14 cellular contexts compared by ENCODE assay signal in the genomic region with DNA sequence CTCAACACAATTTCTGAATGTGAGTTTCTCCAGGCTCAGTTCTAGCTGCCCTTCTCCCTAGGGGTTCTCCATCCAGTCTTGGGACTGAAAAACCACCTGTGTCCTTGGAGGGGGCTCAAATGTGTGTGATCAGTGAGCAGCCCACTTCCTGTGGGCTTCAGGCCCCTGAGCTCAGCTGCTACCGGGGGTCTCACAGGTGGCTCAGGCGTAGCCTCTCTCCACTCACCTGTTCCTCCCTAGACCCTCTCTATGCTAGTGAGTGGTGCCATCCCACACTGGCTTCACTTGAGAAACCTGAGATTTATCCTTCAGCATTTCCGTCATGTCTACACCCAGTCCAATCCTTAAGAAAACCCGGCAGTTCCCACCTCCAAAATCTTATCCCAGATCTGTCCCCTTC. TPM values are rescaled to one million over a fixed set of nuclear protein-coding genes. Genes with fewer than 3 reads are reported as not detected.
DNase-seq lines count a peak whose midpoint lies in the region; ATAC-seq, FAIRE-seq and TF ChIP-seq lines count a peak whose summit lies in the region.
"Had no signal": no experiment of that assay in that cellular context is flagged by ENCODE, and none has a peak within 500 bp of the region (broad histone marks: within the 10 kb centered on the region; RNA-seq: fewer than 3 reads in every experiment).

No MANE protein-coding gene starts in this region.

- BruUV-seq in PC-9 (replicated peaks; lab: Mats Ljungman, UMichigan), result no TSS peak

- CTCF ChIA-PET in PC-9 (lab: Charles Lee), result no interaction called here

- FAIRE-seq in astrocyte (lab: Jason Lieb, UNC), result no peak
- FAIRE-seq: H1 had no signal

- H3K9me3 Mint-ChIP-seq in HFFc6 (no peaks in the 10 kb centered on the region), astrocyte (ENCODE audit: unreplicated experiment) (peaks cover under 1% of the 10 kb centered on the region), mesothelial cell of epicardium (no peaks in the 10 kb centered on the region)

- H3K4me3 ChIP-seq in astrocyte (ENCODE audit: insufficient read depth, low read depth, low read length) (no peak overlapping the region), PC-9 (no peak overlapping the region)
- H3K4me3 ChIP-seq: SJSA1 had no signal

- POLR2A ChIA-PET in PC-9 (lab: Charles Lee; ENCODE audit: unreplicated experiment), result no interaction called here

- H3K4me2 ChIP-seq in astrocyte (ENCODE audit: low read length), result no peak overlapping the region
- no peak overlapping the region for H3K4me2 ChIP-seq in PC-9

- H3K27ac ChIP-seq in astrocyte (ENCODE audit: low read depth, low read length) (no peak overlapping the region), PC-9 (no peak overlapping the region)
- H3K27ac ChIP-seq: SJSA1 had no signal

- H3K4me3 Mint-ChIP-seq in HFFc6, result no peak overlapping the region
- no peak overlapping the region for H3K4me3 Mint-ChIP-seq in astrocyte (ENCODE audit: unreplicated experiment)
- H3K4me3 Mint-ChIP-seq in mesothelial cell of epicardium, result no peak overlapping the region

- TF ChIP-seq CTCF in HFFc6 (IDR thresholded peaks at IDR 0.05) (no peak), astrocyte (IDR thresholded peaks at IDR 0.05; ENCODE audit: insufficient read depth, low read depth, low read length) (no peak), mesothelial cell of epicardium (IDR thresholded peaks at IDR 0.05; ENCODE audit: unreplicated experiment) (no peak), PC-9 (conservative IDR thresholded peaks at IDR 0.05) (no peak)

- H3K36me3 ChIP-seq in astrocyte (ENCODE audit: insufficient read depth, low read length), result peaks cover 14% of the 10 kb centered on the region
- H3K36me3 ChIP-seq in PC-9 (ENCODE audit: low read depth), result peaks cover 7% of the 10 kb centered on the region; the same call in 1 of the 2 replicates

- peaks cover 3% of the 10 kb centered on the region for H3K4me1 ChIP-seq in astrocyte (ENCODE audit: insufficient read depth, low read length)
- peaks cover 19% of the 10 kb centered on the region for H3K4me1 ChIP-seq in PC-9 (replicated peaks; ENCODE audit: insufficient read depth)

- DNase-seq in HFFc6 (no peak), astrocyte (ENCODE audit: low read depth) (no peak), mesothelial cell of epicardium (ENCODE audit: low spot score in 2 of 2, unreplicated experiment in 2 of 2) (no peak), GDM1 (lab: John Stamatoyannopoulos, UW) (no peak), PC-9 (no peak), T-helper 2 cell (no peak)
- DNase-seq: DMS 273 treated with DMSO at 0.1 percent for 48 hours; NCI-H226; NCI-H69; NK-92 treated with Interleukin-12 subunit alpha and Interleukin-12 subunit beta, amount 100 ng/mL, for 24 hours; OCI-M1 had no signal

- H4K20me1 ChIP-seq in astrocyte (ENCODE audit: insufficient read depth, low read length) (no peaks in the 10 kb centered on the region), PC-9 (ENCODE audit: insufficient read depth) (no peaks in the 10 kb centered on the region)

- H3K27me3 Mint-ChIP-seq in HFFc6 (ENCODE audit: insufficient read depth), result no peaks in the 10 kb centered on the region; the same call in 1 of the 2 replicates
- H3K27me3 Mint-ChIP-seq in astrocyte (ENCODE audit: low read depth, unreplicated experiment), result no peaks in the 10 kb centered on the region
- H3K27me3 Mint-ChIP-seq in mesothelial cell of epicardium (ENCODE audit: low read depth), result no peaks in the 10 kb centered on the region

- intact Hi-C loops in PC-9 (cut with micrococcal nuclease; ENCODE audit: unreplicated experiment), result no loop called here

- H3K9ac ChIP-seq in astrocyte (ENCODE audit: low read length), result no peak overlapping the region

- H3K9me3 ChIP-seq in astrocyte (ENCODE audit: insufficient read depth, low read depth, low read length) (no peaks in the 10 kb centered on the region), PC-9 (ENCODE audit: insufficient read depth, low read depth) (no peaks in the 10 kb centered on the region)
- H3K9me3 ChIP-seq: SJSA1 had no signal

- H3K27ac Mint-ChIP-seq in HFFc6, result peak overlapping the region; percentile 29; the same call in 1 of the 2 replicates
- H3K27ac Mint-ChIP-seq in astrocyte (ENCODE audit: unreplicated experiment), result peak overlapping the region; percentile 20
- H3K27ac Mint-ChIP-seq in mesothelial cell of epicardium, result peak overlapping the region; percentile 92

- H3K27me3 ChIP-seq in astrocyte (ENCODE audit: insufficient read depth, low read length), result no peaks in the 10 kb centered on the region
- H3K27me3 ChIP-seq in PC-9 (ENCODE audit: insufficient read depth, low read depth), result no peaks in the 10 kb centered on the region
- H3K27me3 ChIP-seq: SJSA1 had no signal

- H3K36me3 Mint-ChIP-seq in HFFc6 (ENCODE audit: low read depth) (peaks cover 34% of the 10 kb centered on the region), astrocyte (ENCODE audit: low read depth, unreplicated experiment) (peaks cover 20% of the 10 kb centered on the region), mesothelial cell of epicardium (peaks cover 38% of the 10 kb centered on the region)

- ATAC-seq in HG02610 (IDR thresholded peaks at IDR 0.05; ENCODE audit: unreplicated experiment), result no peak

- no peaks in the 10 kb centered on the region for H3K9me2 ChIP-seq in PC-9 (ENCODE audit: insufficient read depth)

- H2AFZ ChIP-seq in astrocyte (ENCODE audit: low read depth, low read length) (no peak overlapping the region), PC-9 (no peak overlapping the region)

- H3K4me1 Mint-ChIP-seq in HFFc6 (ENCODE audit: low read depth) (peaks cover 25% of the 10 kb centered on the region), astrocyte (ENCODE audit: low read depth, unreplicated experiment) (peaks cover 6% of the 10 kb centered on the region), mesothelial cell of epicardium (peaks cover 14% of the 10 kb centered on the region)

- H3F3A ChIP-seq in PC-9 (ENCODE audit: insufficient read depth, low read depth), result peaks cover 16% of the 10 kb centered on the region

- H3K79me2 ChIP-seq in astrocyte (ENCODE audit: insufficient read depth, low read length) (peaks cover 5% of the 10 kb centered on the region), PC-9 (ENCODE audit: low read depth) (no peaks in the 10 kb centered on the region)

RNA-seq across cellular contexts. Expression of a gene that starts 39.8 kb away (rescaled TPM):
- 100 to 1,000 TPM; 171 to 254 (median 212) TPM for total RNA-seq in HFFc6 (2021; fragmentation: NEBNext Ultra II Directional; extraction: Animal tissue kit (Norgen Biotek cat#: 25700))
- total RNA-seq in astrocyte (249 and 258 TPM in 2 replicates), mesothelial cell of epicardium (226 to 228 TPM (median 226 TPM) in 3 replicates), PC-9 (2021) (365 and 522 TPM in 2 replicates)

Comparison
In these comparisons a context has a peak if more than half of its experiments do, and no peak if none do; other contexts are left out.
1. H3K27ac Mint-ChIP-seq: peak in every context shown above with its lines; median percentile 92 in mesothelial cell of epicardium; 29 in HFFc6; 20 in astrocyte.